In genomic region chr6:35954335-35954734, GRCh38 we compare ENCODE assay signal across 24 cellular contexts.
"Had no signal": no experiment of that assay in that cellular context is flagged by ENCODE, and none has a peak within 500 bp of the region (broad histone marks: within the 10 kb centered on the region; RNA-seq: fewer than 3 reads in every experiment).

No MANE protein-coding gene starts in this region.

- H3K9me3 Mint-ChIP-seq: immature natural killer cell; memory B cell; naive B cell; natural killer cell treated with Interleukin-12 subunit alpha and Interleukin-12 subunit beta and Interleukin-15 and Interleukin-18, amount 100 ng/mL, for 72 hours; neural crest cell; stimulated activated memory B cell treated with anti-CD40 and anti-IgM and Interleukin-4, amounts not matched to agents 10 μg/mL and 1 μg/mL and 100 μg/mL, for 72 hours had no signal

- H3K4me3 ChIP-seq: coronary artery, esophagus muscularis mucosa, lower lobe of right lung, prostate gland, skin epidermis, spleen, testis, tibial artery, upper lobe of left lung had no signal

- H3K4me3 Mint-ChIP-seq: immature natural killer cell; memory B cell; naive B cell; natural killer cell treated with Interleukin-12 subunit alpha and Interleukin-12 subunit beta and Interleukin-15 and Interleukin-18, amount 100 ng/mL, for 72 hours; neural crest cell; stimulated activated memory B cell treated with anti-CD40 and anti-IgM and Interleukin-4, amounts not matched to agents 10 μg/mL and 1 μg/mL and 100 μg/mL, for 72 hours had no signal

- H3K36me3 Mint-ChIP-seq: immature natural killer cell; memory B cell; naive B cell; natural killer cell treated with Interleukin-12 subunit alpha and Interleukin-12 subunit beta and Interleukin-15 and Interleukin-18, amount 100 ng/mL, for 72 hours; stimulated activated memory B cell treated with anti-CD40 and anti-IgM and Interleukin-4, amounts not matched to agents 10 μg/mL and 1 μg/mL and 100 μg/mL, for 72 hours had no signal

- H3K27me3 ChIP-seq: testis, tibial artery, upper lobe of left lung had no signal

- H3K36me3 ChIP-seq: esophagus muscularis mucosa, lower lobe of right lung, prostate gland, tibial artery, upper lobe of left lung had no signal

- H3K4me1 Mint-ChIP-seq: immature natural killer cell; memory B cell; neural crest cell; stimulated activated memory B cell treated with anti-CD40 and anti-IgM and Interleukin-4, amounts not matched to agents 10 μg/mL and 1 μg/mL and 100 μg/mL, for 72 hours had no signal

- ATAC-seq: left ventricle myocardium superior; lower lobe of right lung; natural killer cell treated with Interleukin-12 subunit alpha and Interleukin-12 subunit beta and Interleukin-15 and Interleukin-18, amount 100 ng/mL, for 72 hours; right cardiac atrium; stimulated activated memory B cell treated with anti-CD40 and anti-IgM and Interleukin-4, amounts not matched to agents 10 μg/mL and 1 μg/mL and 100 μg/mL, for 72 hours; stimulated activated naive CD8-positive, alpha-beta T cell treated with anti-CD3 and anti-CD28 coated beads, Interleukin-15, Interleukin-2, amounts not matched to agents 100 U/mL and 50 U/mL, for 24 hours had no signal

- H3K27ac Mint-ChIP-seq: immature natural killer cell; memory B cell; naive B cell; natural killer cell treated with Interleukin-12 subunit alpha and Interleukin-12 subunit beta and Interleukin-15 and Interleukin-18, amount 100 ng/mL, for 72 hours; stimulated activated memory B cell treated with anti-CD40 and anti-IgM and Interleukin-4, amounts not matched to agents 10 μg/mL and 1 μg/mL and 100 μg/mL, for 72 hours had no signal

- H3K27ac ChIP-seq: coronary artery, esophagus muscularis mucosa, lower lobe of right lung, prostate gland, skin epidermis, spleen, testis, tibial artery, upper lobe of left lung had no signal

- H3K4me1 ChIP-seq: esophagus muscularis mucosa, lower lobe of right lung, prostate gland, spleen, testis, tibial artery, upper lobe of left lung had no signal

- DNase-seq: effector memory CD4-positive, alpha-beta T cell; foreskin melanocyte; immature natural killer cell; islet precursor cell; kidney glomerular epithelial cell; left ventricle myocardium superior; lower lobe of right lung; naive B cell; right cardiac atrium; spleen; stimulated activated CD4-positive, alpha-beta T cell treated with anti-CD3 and anti-CD28 coated beads, Interleukin-4, amount 100 ng/mL, for 4 hours; stimulated activated naive CD8-positive, alpha-beta T cell treated with anti-CD3 and anti-CD28 coated beads, Interleukin-15, Interleukin-2, amounts not matched to agents 100 U/mL and 50 U/mL, for 24 hours; substantia nigra; testis; tibial artery; upper lobe of left lung had no signal

- H3K9me3 ChIP-seq: esophagus muscularis mucosa, lower lobe of right lung, prostate gland, spleen, testis, tibial artery, upper lobe of left lung had no signal
